In the genomic region with DNA sequence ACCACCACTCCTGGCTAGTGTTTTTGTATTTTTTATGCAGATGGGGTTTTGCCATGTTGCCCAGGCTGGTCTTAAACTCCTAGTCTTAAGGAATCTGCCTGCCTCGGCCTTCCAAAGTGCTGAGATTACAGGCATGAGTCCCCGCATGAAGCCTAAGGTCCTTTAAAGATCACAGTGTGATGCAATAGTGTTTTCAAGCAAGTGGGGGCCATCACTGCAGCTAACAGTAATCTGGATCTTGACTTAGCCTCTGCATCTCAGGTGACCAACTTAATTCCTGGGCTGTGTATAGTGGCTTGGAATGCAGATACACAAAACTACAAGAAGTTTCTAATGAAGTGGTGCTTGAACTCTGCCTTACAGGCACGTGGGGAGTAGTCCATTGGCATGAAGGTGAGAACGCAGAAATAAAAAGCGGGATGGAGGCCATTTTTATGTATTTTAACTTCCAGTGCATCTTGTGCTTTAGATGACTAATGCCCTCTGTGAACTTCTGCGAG, we compare ENCODE assay signal across 34 cellular contexts.
"Had no signal": no experiment of that assay in that cellular context is flagged by ENCODE, and none has a peak within 500 bp of the region (broad histone marks: within the 10 kb centered on the region; RNA-seq: fewer than 3 reads in every experiment).

No MANE protein-coding gene starts in this region.

- H3K4me3 ChIP-seq: ascending aorta, breast epithelium had no signal

- H3K36me3 Mint-ChIP-seq: activated CD8-positive, alpha-beta memory T cell treated with anti-CD3 and anti-CD28 coated beads, Interleukin-2, amount 10 ng/mL, durations not matched to agents 7 days and 5 days; activated naive CD4-positive, alpha-beta T cell treated with anti-CD3 and anti-CD28 coated beads, Interleukin-2, amount 10 ng/mL, durations not matched to agents 7 days and 5 days; activated naive CD4-positive, alpha-beta T cell treated with anti-CD3 and anti-CD28 coated beads, Interleukin-2, amount 50 U/mL, for 24 hours; activated naive CD8-positive, alpha-beta T cell; activated naive CD8-positive, alpha-beta T cell treated with anti-CD3 and anti-CD28 coated beads, Interleukin-2, amount 10 ng/mL, durations not matched to agents 7 days and 5 days; brain had no signal

- H3K9me3 ChIP-seq: ascending aorta, breast epithelium had no signal

- FAIRE-seq: TTC549 had no signal

- DNase-seq: activated B cell treated with CpG ODN at 0.5 μM for 24 hours; activated CD4-positive, alpha-beta memory T cell treated with anti-CD3 and anti-CD28 coated beads, Interleukin-2, amount 10 ng/mL, durations not matched to agents 7 days and 5 days; activated CD4-positive, alpha-beta T cell treated with anti-CD3 and anti-CD28 coated beads for 48 hours; activated CD4-positive, alpha-beta T cell treated with anti-CD3 and anti-CD28 coated beads, Interleukin-2, amount 10 ng/mL, durations not matched to agents 7 days and 5 days; activated CD4-positive, alpha-beta T cell treated with anti-CD3 and anti-CD28 coated beads, Interleukin-2, amount 50 U/mL, for 48 hours; activated CD4-positive, CD25-positive, alpha-beta regulatory T cell treated with anti-CD3 and anti-CD28 coated beads, Interleukin-2, amount 50 U/mL, for 72 hours; activated CD8-positive, alpha-beta memory T cell treated with anti-CD3 and anti-CD28 coated beads for 24 hours; activated CD8-positive, alpha-beta memory T cell treated with anti-CD3 and anti-CD28 coated beads, Interleukin-2, amount 10 ng/mL, durations not matched to agents 7 days and 5 days; activated CD8-positive, alpha-beta memory T cell treated with anti-CD3 and anti-CD28 coated beads, Interleukin-2, amount 50 U/mL, for 48 hours; activated CD8-positive, alpha-beta T cell treated with anti-CD3 and anti-CD28 coated beads, Interleukin-2, amount 10 ng/mL, durations not matched to agents 7 days and 5 days; activated effector memory CD4-positive, alpha-beta T cell treated with Interleukin-2 at 50 U/mL for 16 hours; activated gamma-delta T cell; activated naive CD4-positive, alpha-beta T cell treated with anti-CD3 and anti-CD28 coated beads, Interleukin-2, amount 10 ng/mL, durations not matched to agents 7 days and 5 days; activated naive CD4-positive, alpha-beta T cell treated with Interleukin-2 at 50 U/mL for 16 hours; activated naive CD8-positive, alpha-beta T cell treated with anti-CD3 and anti-CD28 coated beads, Interleukin-2, amount 10 ng/mL, durations not matched to agents 7 days and 5 days; activated naive CD8-positive, alpha-beta T cell treated with anti-CD3 and anti-CD28 coated beads, Interleukin-2, amount 50 U/mL, for 24 hours; activated T-cell treated with anti-CD3 and anti-CD28 coated beads, Interleukin-2, amount 50 U/mL, for 24 hours; activated T-cell treated with anti-CD3 and anti-CD28 coated beads, Interleukin-2, amount 50 U/mL, for 48 hours; amygdala; anterior cingulate cortex; central memory CD4-positive, alpha-beta T cell; T-helper 1 cell; T-helper 2 cell; T-helper 9 cell had no signal

- H3K27ac ChIP-seq: ascending aorta, breast epithelium, VCaP had no signal

- H3K27ac Mint-ChIP-seq: activated B cell treated with CpG ODN at 0.5 μM for 24 hours; activated CD4-positive, alpha-beta memory T cell treated with anti-CD3 and anti-CD28 coated beads, Interleukin-2, amount 10 ng/mL, durations not matched to agents 7 days and 5 days; activated CD4-positive, alpha-beta T cell treated with anti-CD3 and anti-CD28 coated beads, Interleukin-2, amount 10 ng/mL, durations not matched to agents 7 days and 5 days; activated CD8-positive, alpha-beta memory T cell treated with anti-CD3 and anti-CD28 coated beads, Interleukin-2, amount 10 ng/mL, durations not matched to agents 7 days and 5 days; activated CD8-positive, alpha-beta T cell treated with anti-CD3 and anti-CD28 coated beads, Interleukin-2, amount 10 ng/mL, durations not matched to agents 7 days and 5 days; activated naive CD4-positive, alpha-beta T cell treated with anti-CD3 and anti-CD28 coated beads, Interleukin-2, amount 10 ng/mL, durations not matched to agents 7 days and 5 days; activated naive CD4-positive, alpha-beta T cell treated with anti-CD3 and anti-CD28 coated beads, Interleukin-2, amount 50 U/mL, for 24 hours; activated naive CD8-positive, alpha-beta T cell; activated naive CD8-positive, alpha-beta T cell treated with anti-CD3 and anti-CD28 coated beads, Interleukin-2, amount 10 ng/mL, durations not matched to agents 7 days and 5 days; activated naive CD8-positive, alpha-beta T cell treated with anti-CD3 and anti-CD28 coated beads, Interleukin-2, amount 50 U/mL, for 24 hours; activated T-cell treated with anti-CD3 and anti-CD28 coated beads, Interleukin-2, amount 50 U/mL, for 24 hours; activated T-helper 2 cell treated with anti-CD3 and anti-CD28 coated beads, Interferon-gamma antibody, Interleukin-2, Interleukin-4, amounts not matched to agents 10 μg/mL and 5 μg/mL and 100 μg/mL, durations not matched to agents 14 hours and 24 hours and 36 hours; brain; T-helper 1 cell treated with Interleukin-12 subunit alpha and Interleukin-12 subunit beta and Interleukin-4 antibody, amounts not matched to agents 30 μg/mL and 1 μg/mL, for 36 hours; T-helper 2 cell treated with Interferon-gamma antibody and Interleukin-4, amounts not matched to agents 5 μg/mL and 100 μg/mL, for 36 hours had no signal

- H3K4me1 Mint-ChIP-seq: activated B cell treated with CpG ODN at 0.5 μM for 24 hours; activated CD4-positive, alpha-beta memory T cell treated with anti-CD3 and anti-CD28 coated beads, Interleukin-2, amount 10 ng/mL, durations not matched to agents 7 days and 5 days; activated CD4-positive, alpha-beta T cell treated with anti-CD3 and anti-CD28 coated beads, Interleukin-2, amount 10 ng/mL, durations not matched to agents 7 days and 5 days; activated CD8-positive, alpha-beta memory T cell treated with anti-CD3 and anti-CD28 coated beads, Interleukin-2, amount 10 ng/mL, durations not matched to agents 7 days and 5 days; activated naive CD4-positive, alpha-beta T cell treated with anti-CD3 and anti-CD28 coated beads, Interleukin-2, amount 10 ng/mL, durations not matched to agents 7 days and 5 days; activated naive CD4-positive, alpha-beta T cell treated with anti-CD3 and anti-CD28 coated beads, Interleukin-2, amount 50 U/mL, for 24 hours; activated naive CD8-positive, alpha-beta T cell treated with anti-CD3 and anti-CD28 coated beads, Interleukin-2, amount 10 ng/mL, durations not matched to agents 7 days and 5 days; activated naive CD8-positive, alpha-beta T cell treated with anti-CD3 and anti-CD28 coated beads, Interleukin-2, amount 50 U/mL, for 24 hours; brain had no signal

- ATAC-seq: activated CD8-positive, alpha-beta memory T cell treated with anti-CD3 and anti-CD28 coated beads, Interleukin-2, amount 10 ng/mL, durations not matched to agents 7 days and 5 days; activated CD8-positive, alpha-beta T cell treated with anti-CD3 and anti-CD28 coated beads, Interleukin-2, amount 10 ng/mL, durations not matched to agents 7 days and 5 days; activated naive CD8-positive, alpha-beta T cell treated with anti-CD3 and anti-CD28 coated beads, Interleukin-2, amount 50 U/mL, for 24 hours had no signal

- H3K4me1 ChIP-seq: ascending aorta, breast epithelium had no signal

- H3K9me3 Mint-ChIP-seq: activated B cell treated with CpG ODN at 0.5 μM for 24 hours; activated CD4-positive, alpha-beta memory T cell treated with anti-CD3 and anti-CD28 coated beads, Interleukin-2, amount 10 ng/mL, durations not matched to agents 7 days and 5 days; activated CD4-positive, alpha-beta T cell treated with anti-CD3 and anti-CD28 coated beads, Interleukin-2, amount 10 ng/mL, durations not matched to agents 7 days and 5 days; activated naive CD4-positive, alpha-beta T cell treated with anti-CD3 and anti-CD28 coated beads, Interleukin-2, amount 10 ng/mL, durations not matched to agents 7 days and 5 days; activated naive CD4-positive, alpha-beta T cell treated with anti-CD3 and anti-CD28 coated beads, Interleukin-2, amount 50 U/mL, for 24 hours; activated T-helper 2 cell treated with anti-CD3 and anti-CD28 coated beads, Interferon-gamma antibody, Interleukin-2, Interleukin-4, amounts not matched to agents 10 μg/mL and 5 μg/mL and 100 μg/mL, durations not matched to agents 14 hours and 24 hours and 36 hours; T-helper 1 cell treated with Interleukin-12 subunit alpha and Interleukin-12 subunit beta and Interleukin-4 antibody, amounts not matched to agents 30 μg/mL and 1 μg/mL, for 36 hours; T-helper 2 cell treated with Interferon-gamma antibody and Interleukin-4, amounts not matched to agents 5 μg/mL and 100 μg/mL, for 36 hours had no signal

- H3K4me3 Mint-ChIP-seq: activated B cell treated with CpG ODN at 0.5 μM for 24 hours; activated CD4-positive, alpha-beta memory T cell treated with anti-CD3 and anti-CD28 coated beads, Interleukin-2, amount 10 ng/mL, durations not matched to agents 7 days and 5 days; activated CD4-positive, alpha-beta T cell treated with anti-CD3 and anti-CD28 coated beads, Interleukin-2, amount 10 ng/mL, durations not matched to agents 7 days and 5 days; activated CD8-positive, alpha-beta memory T cell treated with anti-CD3 and anti-CD28 coated beads, Interleukin-2, amount 10 ng/mL, durations not matched to agents 7 days and 5 days; activated CD8-positive, alpha-beta T cell treated with anti-CD3 and anti-CD28 coated beads, Interleukin-2, amount 10 ng/mL, durations not matched to agents 7 days and 5 days; activated naive CD4-positive, alpha-beta T cell treated with anti-CD3 and anti-CD28 coated beads, Interleukin-2, amount 10 ng/mL, durations not matched to agents 7 days and 5 days; activated naive CD4-positive, alpha-beta T cell treated with anti-CD3 and anti-CD28 coated beads, Interleukin-2, amount 50 U/mL, for 24 hours; activated naive CD8-positive, alpha-beta T cell; activated naive CD8-positive, alpha-beta T cell treated with anti-CD3 and anti-CD28 coated beads, Interleukin-2, amount 10 ng/mL, durations not matched to agents 7 days and 5 days; activated naive CD8-positive, alpha-beta T cell treated with anti-CD3 and anti-CD28 coated beads, Interleukin-2, amount 50 U/mL, for 24 hours; activated T-cell treated with anti-CD3 and anti-CD28 coated beads, Interleukin-2, amount 50 U/mL, for 24 hours; brain; T-helper 1 cell treated with Interleukin-12 subunit alpha and Interleukin-12 subunit beta and Interleukin-4 antibody, amounts not matched to agents 30 μg/mL and 1 μg/mL, for 36 hours; T-helper 2 cell treated with Interferon-gamma antibody and Interleukin-4, amounts not matched to agents 5 μg/mL and 100 μg/mL, for 36 hours had no signal

- H3K27me3 ChIP-seq: ascending aorta, breast epithelium had no signal

- H3K36me3 ChIP-seq: ascending aorta, breast epithelium had no signal

- H3K27me3 Mint-ChIP-seq: activated CD8-positive, alpha-beta memory T cell treated with anti-CD3 and anti-CD28 coated beads, Interleukin-2, amount 10 ng/mL, durations not matched to agents 7 days and 5 days; activated naive CD4-positive, alpha-beta T cell treated with anti-CD3 and anti-CD28 coated beads, Interleukin-2, amount 10 ng/mL, durations not matched to agents 7 days and 5 days; activated naive CD4-positive, alpha-beta T cell treated with anti-CD3 and anti-CD28 coated beads, Interleukin-2, amount 50 U/mL, for 24 hours; activated naive CD8-positive, alpha-beta T cell treated with anti-CD3 and anti-CD28 coated beads, Interleukin-2, amount 10 ng/mL, durations not matched to agents 7 days and 5 days; activated naive CD8-positive, alpha-beta T cell treated with anti-CD3 and anti-CD28 coated beads, Interleukin-2, amount 50 U/mL, for 24 hours; activated T-cell treated with anti-CD3 and anti-CD28 coated beads, Interleukin-2, amount 50 U/mL, for 24 hours had no signal
